In the genomic region with DNA sequence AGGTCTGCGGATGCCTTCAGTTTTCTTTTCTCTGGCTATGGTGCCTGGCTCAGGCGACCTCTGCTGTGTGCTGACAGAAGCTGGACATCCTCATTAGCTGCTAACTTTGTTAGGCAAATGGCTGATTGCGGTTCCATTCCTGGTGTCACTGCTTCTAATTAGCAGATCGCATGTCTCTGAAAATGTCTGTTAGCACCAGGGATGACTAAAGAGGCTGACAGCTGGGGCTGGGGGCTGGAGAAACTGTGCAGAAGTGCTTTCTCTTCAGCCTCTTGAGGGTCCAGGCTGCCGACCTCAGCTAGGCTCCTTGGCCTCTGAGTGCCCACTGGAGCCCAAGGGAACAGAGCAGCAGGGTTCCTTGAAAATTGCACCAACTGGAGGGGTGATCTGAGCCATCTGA, we compare ENCODE assay signal across 19 cellular contexts. TPM values are rescaled to one million over a fixed set of nuclear protein-coding genes. Genes with fewer than 3 reads are reported as not detected.
A peak's percentile ranks its signal among the peaks of the same experiment; 100 is the strongest.
DNase-seq lines count a peak whose midpoint lies in the region; ATAC-seq, FAIRE-seq and TF ChIP-seq lines count a peak whose summit lies in the region.
"Had no signal": no experiment of that assay in that cellular context is flagged by ENCODE, and none has a peak within 500 bp of the region (broad histone marks: within the 10 kb centered on the region; RNA-seq: fewer than 3 reads in every experiment).

No MANE protein-coding gene starts in this region.

- DNase-seq in NCI-H2171 treated with DMSO at 0.1 percent for 48 hours (lab: John Stamatoyannopoulos, UW) (peak; percentile 16), NCI-H2171 (lab: John Stamatoyannopoulos, UW) (no peak), natural killer cell (no peak), mesendoderm (peak; percentile 55), inferior parietal cortex (ENCODE audit: extremely low spot score) (no peak), foreskin fibroblast (no peak), GM12892 (ENCODE audit: insufficient read length) (no peak)
- DNase-seq in natural killer cell treated with Interleukin-12 subunit alpha and Interleukin-12 subunit beta and Interleukin-15 and Interleukin-18, amount 100 ng/mL, for 72 hours (ENCODE audit: low spot score): peak; percentile 12
- DNase-seq: CD8-positive, alpha-beta T cell; COR-L47; DND-41; GDM1; HCEC 1CT had no signal

- H3K4me3 Mint-ChIP-seq in natural killer cell treated with Interleukin-12 subunit alpha and Interleukin-12 subunit beta and Interleukin-15 and Interleukin-18, amount 100 ng/mL, for 72 hours: no peak overlapping the region
- no peak overlapping the region for H3K4me3 Mint-ChIP-seq in natural killer cell
- H3K4me3 Mint-ChIP-seq: CD14-positive monocyte; CD8-positive, alpha-beta T cell had no signal

- H2BK15ac ChIP-seq in mesendoderm (replicated peaks; ENCODE audit: low read depth): no peak overlapping the region

- WGBS in mesendoderm (ENCODE audit: extremely low coverage, insufficient coverage, low lambda C conversion rate): no CpG with 5 or more reads among the region's 5 CpGs

- no peaks in the 10 kb centered on the region for H3K27me3 Mint-ChIP-seq in natural killer cell treated with Interleukin-12 subunit alpha and Interleukin-12 subunit beta and Interleukin-15 and Interleukin-18, amount 100 ng/mL, for 72 hours
- no peaks in the 10 kb centered on the region for H3K27me3 Mint-ChIP-seq in natural killer cell (ENCODE audit: low read depth in 2 of 2)

- H3K79me2 ChIP-seq in mesendoderm (ENCODE audit: control insufficient read depth, insufficient read depth, low read length): no peaks in the 10 kb centered on the region

- no peak overlapping the region for H2BK120ac ChIP-seq in mesendoderm (ENCODE audit: low read depth, low read length)

- H4K8ac ChIP-seq in mesendoderm (ENCODE audit: low read depth, low read length): no peak overlapping the region

- no peak overlapping the region for H3K18ac ChIP-seq in mesendoderm (ENCODE audit: low read length)

- H3K27me3 ChIP-seq in mesendoderm (ENCODE audit: insufficient read depth, low read length, poor library complexity): no peaks in the 10 kb centered on the region

- no peak overlapping the region for H2AK5ac ChIP-seq in mesendoderm (ENCODE audit: low read length)

- intact Hi-C loops in natural killer cell (cut with micrococcal nuclease): no loop called here

- no peak for ATAC-seq in natural killer cell treated with Interleukin-12 subunit alpha and Interleukin-12 subunit beta and Interleukin-15 and Interleukin-18, amount 100 ng/mL, for 72 hours
- no peak for ATAC-seq in natural killer cell
- ATAC-seq: CD8-positive, alpha-beta T cell had no signal

- H3K27ac ChIP-seq in mesendoderm (ENCODE audit: low read depth, low read length): no peak overlapping the region
- H3K27ac ChIP-seq: 22Rv1 had no signal

- H3K4me1 ChIP-seq in mesendoderm (ENCODE audit: control insufficient read depth, low read depth, low read length): peaks cover 2% of the 10 kb centered on the region

- H4K5ac ChIP-seq in mesendoderm (ENCODE audit: low read length): no peak overlapping the region

- no peak for TF ChIP-seq POLR2A in GM12892 (IDR thresholded peaks at IDR 0.05; ENCODE audit: low read depth, low read length)

- H3K4me1 Mint-ChIP-seq in natural killer cell treated with Interleukin-12 subunit alpha and Interleukin-12 subunit beta and Interleukin-15 and Interleukin-18, amount 100 ng/mL, for 72 hours (ENCODE audit: low read depth in 2 of 2): peaks cover 6 to 10% of the 10 kb centered on the region in 2 donors
- peaks cover 12 to 23% of the 10 kb centered on the region in 2 donors for H3K4me1 Mint-ChIP-seq in natural killer cell
- H3K4me1 Mint-ChIP-seq: CD14-positive monocyte had no signal

- H3K4me3 ChIP-seq in mesendoderm (ENCODE audit: low read length): no peak overlapping the region
- no peak overlapping the region for H3K4me3 ChIP-seq in foreskin fibroblast (ENCODE audit: low read depth in 1 of 2, low read length in 2 of 2)

- no peak overlapping the region for H3K23ac ChIP-seq in mesendoderm (ENCODE audit: low read length)

- H3K56ac ChIP-seq in mesendoderm (ENCODE audit: low read length): no peak overlapping the region

- H3K27ac Mint-ChIP-seq in natural killer cell treated with Interleukin-12 subunit alpha and Interleukin-12 subunit beta and Interleukin-15 and Interleukin-18, amount 100 ng/mL, for 72 hours: no peak overlapping the region
- H3K27ac Mint-ChIP-seq in natural killer cell: no peak overlapping the region
- H3K27ac Mint-ChIP-seq: CD14-positive monocyte; CD8-positive, alpha-beta T cell had no signal

- H3K4ac ChIP-seq in mesendoderm (ENCODE audit: low read depth, low read length): no peak overlapping the region

- no peak overlapping the region for H3K4me2 ChIP-seq in mesendoderm (ENCODE audit: low read length)

- H3K36me3 Mint-ChIP-seq in natural killer cell treated with Interleukin-12 subunit alpha and Interleukin-12 subunit beta and Interleukin-15 and Interleukin-18, amount 100 ng/mL, for 72 hours: peaks cover 4% of the 10 kb centered on the region
- peaks cover 11% of the 10 kb centered on the region for H3K36me3 Mint-ChIP-seq in natural killer cell
- H3K36me3 Mint-ChIP-seq: CD14-positive monocyte had no signal

- no peaks in the 10 kb centered on the region for H3K36me3 ChIP-seq in mesendoderm (ENCODE audit: control insufficient read depth, insufficient read depth, low read length)

- TF ChIP-seq CTCF in natural killer cell (IDR thresholded peaks at IDR 0.05) (no peak), foreskin fibroblast (IDR thresholded peaks at IDR 0.05; ENCODE audit: low read depth, low read length) (no peak)

- no peaks in the 10 kb centered on the region for H3K9me3 Mint-ChIP-seq in natural killer cell treated with Interleukin-12 subunit alpha and Interleukin-12 subunit beta and Interleukin-15 and Interleukin-18, amount 100 ng/mL, for 72 hours
- H3K9me3 Mint-ChIP-seq in natural killer cell: no peaks in the 10 kb centered on the region

- H3K9ac ChIP-seq in mesendoderm (ENCODE audit: low read length): no peak overlapping the region

- H3K79me1 ChIP-seq in mesendoderm (ENCODE audit: low read length): no peaks in the 10 kb centered on the region

- FAIRE-seq in GM12892 (lab: Jason Lieb, UNC): no peak
- FAIRE-seq: D721Med, GM19239, H1, HTR-8/SVneo had no signal

- H2BK5ac ChIP-seq in mesendoderm (ENCODE audit: low read length): no peak overlapping the region

RNA-seq across cellular contexts. Expression of gene CHCHD6, which starts 39.3 kb away (rescaled TPM):
- 10 to 100 TPM in 1 of 2 donors, 1 to 10 TPM in 1; 8.0 to 13.3 TPM for total RNA-seq in natural killer cell treated with Interleukin-12 subunit alpha and Interleukin-12 subunit beta and Interleukin-15 and Interleukin-18, amount 100 ng/mL, for 72 hours
- 1 to 10 TPM; 5.3 to 9.9 (median 8.3) TPM for total RNA-seq in natural killer cell
- polyA plus RNA-seq in mesendoderm (2013, experiment 1 of 2): 19.3 TPM
- 20.7 TPM for polyA plus RNA-seq in mesendoderm (2013, experiment 2 of 2)
- 15.2 TPM for polyA plus RNA-seq in GM12892 (2012; ENCODE audit: missing spikeins)

Comparison
In these comparisons a context has a peak if more than half of its experiments do, and no peak if none do; other contexts are left out.
1. DNase-seq: peak in NCI-H2171 treated with DMSO at 0.1 percent for 48 hours (single experiment), natural killer cell treated with Interleukin-12 subunit alpha and Interleukin-12 subunit beta and Interleukin-15 and Interleukin-18, amount 100 ng/mL, for 72 hours (single experiment) and mesendoderm (single experiment); none in NCI-H2171 (single experiment), natural killer cell (single experiment), inferior parietal cortex (single experiment), foreskin fibroblast (0 of 2) and GM12892 (single experiment).